In the genomic region with DNA sequence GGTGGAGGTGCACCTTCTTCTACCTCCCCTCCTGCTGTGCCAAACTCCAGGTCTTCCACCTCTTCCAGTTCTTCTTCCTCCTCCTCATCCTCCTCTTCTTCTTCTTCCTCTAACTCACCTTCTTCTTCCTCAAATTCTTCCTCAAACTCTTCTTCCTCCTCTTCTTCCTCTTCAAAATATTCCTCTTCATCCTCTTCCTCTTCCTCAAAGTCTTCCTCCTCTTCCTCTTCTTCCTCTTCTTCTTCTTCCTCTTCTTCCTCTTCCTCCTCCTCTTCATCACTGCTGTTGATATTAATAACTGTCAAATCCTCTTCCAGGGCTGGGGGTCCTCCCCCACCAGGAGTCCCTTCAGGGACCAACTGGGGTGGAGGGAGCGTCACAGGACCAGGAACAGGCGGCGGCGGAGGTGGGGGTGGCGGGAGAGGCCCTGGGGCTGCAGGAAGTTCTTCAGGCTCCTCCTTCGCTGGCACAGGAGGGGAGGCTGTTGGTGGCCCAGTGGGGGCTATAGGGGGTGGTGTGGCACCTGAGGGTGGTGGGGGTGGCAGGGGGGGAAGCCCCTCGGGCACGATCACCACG, we compare ENCODE assay signal across 2 cellular contexts.
TF ChIP-seq lines count a peak whose summit lies in the region.

No MANE protein-coding gene starts in this region.

TF ChIP-seq in K562, 482 proteins besides CTCF, POLR2A, EP300 and RAD21:
- no peak for TF ChIP-seq CBX1 (IDR thresholded peaks at IDR 0.05; ENCODE audit: low read depth)
- TF ChIP-seq NR2F6 (CRISPR knock-in tag; IDR thresholded peaks at IDR 0.05) = no peak
- no peak for TF ChIP-seq STAT5B (CRISPR knock-in tag; IDR thresholded peaks at IDR 0.05)
- TF ChIP-seq SMARCB1 (IDR thresholded peaks at IDR 0.05; ENCODE audit: insufficient read length, low read depth) = no peak
- peak; percentile 49; the same call in 1 of the 2 replicates for TF ChIP-seq SUPT5H (IDR thresholded peaks at IDR 0.05)

TF ChIP-seq in SK-N-SH, 30 proteins besides CTCF, POLR2A, EP300 and RAD21:
- TF ChIP-seq FOXM1 (IDR thresholded peaks at IDR 0.05; ENCODE audit: low read depth) (no peak), YY1 (IDR thresholded peaks at IDR 0.05; ENCODE audit: low read depth) (no peak), RCOR1 (IDR thresholded peaks at IDR 0.05; ENCODE audit: low read length) (no peak), NFIC (IDR thresholded peaks at IDR 0.05; ENCODE audit: borderline replicate concordance) (no peak), SMC3 (IDR thresholded peaks at IDR 0.05; ENCODE audit: low read depth, low read length) (no peak), TEAD4 (IDR thresholded peaks at IDR 0.05; ENCODE audit: borderline replicate concordance, insufficient read depth) (no peak), FOXJ3 (CRISPR knock-in tag; IDR thresholded peaks at IDR 0.05) (no peak), FOSL2 (IDR thresholded peaks at IDR 0.05; ENCODE audit: borderline replicate concordance, low read depth) (no peak), TAF1 (IDR thresholded peaks at IDR 0.05; ENCODE audit: borderline replicate concordance, low read depth, low read length) (no peak), GABPA (IDR thresholded peaks at IDR 0.05; ENCODE audit: low read depth) (no peak), SIN3A (IDR thresholded peaks at IDR 0.05; ENCODE audit: borderline replicate concordance, low read depth, low read length) (no peak), GATA2 (CRISPR knock-in tag; IDR thresholded peaks at IDR 0.05) (no peak), CHD2 (IDR thresholded peaks at IDR 0.05; ENCODE audit: low read length, partially characterized antibody) (no peak), MXI1 (IDR thresholded peaks at IDR 0.05; ENCODE audit: low read depth, low read length) (no peak), JUND (IDR thresholded peaks at IDR 0.05) (no peak), ELF1 (IDR thresholded peaks at IDR 0.05) (no peak)
- TF ChIP-seq, protein P1, sequence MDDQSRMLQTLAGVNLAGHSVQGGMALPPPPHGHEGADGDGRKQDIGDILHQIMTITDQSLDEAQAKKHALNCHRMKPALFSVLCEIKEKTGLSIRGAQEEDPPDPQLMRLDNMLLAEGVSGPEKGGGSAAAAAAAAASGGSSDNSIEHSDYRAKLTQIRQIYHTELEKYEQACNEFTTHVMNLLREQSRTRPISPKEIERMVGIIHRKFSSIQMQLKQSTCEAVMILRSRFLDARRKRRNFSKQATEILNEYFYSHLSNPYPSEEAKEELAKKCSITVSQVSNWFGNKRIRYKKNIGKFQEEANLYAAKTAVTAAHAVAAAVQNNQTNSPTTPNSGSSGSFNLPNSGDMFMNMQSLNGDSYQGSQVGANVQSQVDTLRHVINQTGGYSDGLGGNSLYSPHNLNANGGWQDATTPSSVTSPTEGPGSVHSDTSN (IDR thresholded peaks at IDR 0.05) = no peak
- TF ChIP-seq, protein P2, sequence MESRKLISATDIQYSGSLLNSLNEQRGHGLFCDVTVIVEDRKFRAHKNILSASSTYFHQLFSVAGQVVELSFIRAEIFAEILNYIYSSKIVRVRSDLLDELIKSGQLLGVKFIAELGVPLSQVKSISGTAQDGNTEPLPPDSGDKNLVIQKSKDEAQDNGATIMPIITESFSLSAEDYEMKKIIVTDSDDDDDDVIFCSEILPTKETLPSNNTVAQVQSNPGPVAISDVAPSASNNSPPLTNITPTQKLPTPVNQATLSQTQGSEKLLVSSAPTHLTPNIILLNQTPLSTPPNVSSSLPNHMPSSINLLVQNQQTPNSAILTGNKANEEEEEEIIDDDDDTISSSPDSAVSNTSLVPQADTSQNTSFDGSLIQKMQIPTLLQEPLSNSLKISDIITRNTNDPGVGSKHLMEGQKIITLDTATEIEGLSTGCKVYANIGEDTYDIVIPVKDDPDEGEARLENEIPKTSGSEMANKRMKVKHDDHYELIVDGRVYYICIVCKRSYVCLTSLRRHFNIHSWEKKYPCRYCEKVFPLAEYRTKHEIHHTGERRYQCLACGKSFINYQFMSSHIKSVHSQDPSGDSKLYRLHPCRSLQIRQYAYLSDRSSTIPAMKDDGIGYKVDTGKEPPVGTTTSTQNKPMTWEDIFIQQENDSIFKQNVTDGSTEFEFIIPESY (IDR thresholded peaks at IDR 0.05; ENCODE audit: borderline replicate concordance, low read depth) = no peak
- TF ChIP-seq, protein P3, sequence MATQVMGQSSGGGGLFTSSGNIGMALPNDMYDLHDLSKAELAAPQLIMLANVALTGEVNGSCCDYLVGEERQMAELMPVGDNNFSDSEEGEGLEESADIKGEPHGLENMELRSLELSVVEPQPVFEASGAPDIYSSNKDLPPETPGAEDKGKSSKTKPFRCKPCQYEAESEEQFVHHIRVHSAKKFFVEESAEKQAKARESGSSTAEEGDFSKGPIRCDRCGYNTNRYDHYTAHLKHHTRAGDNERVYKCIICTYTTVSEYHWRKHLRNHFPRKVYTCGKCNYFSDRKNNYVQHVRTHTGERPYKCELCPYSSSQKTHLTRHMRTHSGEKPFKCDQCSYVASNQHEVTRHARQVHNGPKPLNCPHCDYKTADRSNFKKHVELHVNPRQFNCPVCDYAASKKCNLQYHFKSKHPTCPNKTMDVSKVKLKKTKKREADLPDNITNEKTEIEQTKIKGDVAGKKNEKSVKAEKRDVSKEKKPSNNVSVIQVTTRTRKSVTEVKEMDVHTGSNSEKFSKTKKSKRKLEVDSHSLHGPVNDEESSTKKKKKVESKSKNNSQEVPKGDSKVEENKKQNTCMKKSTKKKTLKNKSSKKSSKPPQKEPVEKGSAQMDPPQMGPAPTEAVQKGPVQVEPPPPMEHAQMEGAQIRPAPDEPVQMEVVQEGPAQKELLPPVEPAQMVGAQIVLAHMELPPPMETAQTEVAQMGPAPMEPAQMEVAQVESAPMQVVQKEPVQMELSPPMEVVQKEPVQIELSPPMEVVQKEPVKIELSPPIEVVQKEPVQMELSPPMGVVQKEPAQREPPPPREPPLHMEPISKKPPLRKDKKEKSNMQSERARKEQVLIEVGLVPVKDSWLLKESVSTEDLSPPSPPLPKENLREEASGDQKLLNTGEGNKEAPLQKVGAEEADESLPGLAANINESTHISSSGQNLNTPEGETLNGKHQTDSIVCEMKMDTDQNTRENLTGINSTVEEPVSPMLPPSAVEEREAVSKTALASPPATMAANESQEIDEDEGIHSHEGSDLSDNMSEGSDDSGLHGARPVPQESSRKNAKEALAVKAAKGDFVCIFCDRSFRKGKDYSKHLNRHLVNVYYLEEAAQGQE (IDR thresholded peaks at IDR 0.05; ENCODE audit: low read depth, low read length) = no peak
